ENCODE assay signal across 7 cellular contexts in genomic region chr14:84397621-84398020, GRCh38.
"Had no signal": no experiment of that assay in that cellular context is flagged by ENCODE, and none has a peak within 500 bp of the region (broad histone marks: within the 10 kb centered on the region; RNA-seq: fewer than 3 reads in every experiment).

No MANE protein-coding gene starts in this region.

- H3K4me3 ChIP-seq: GM12878 had no signal

- FAIRE-seq: GM12878, GM12891, GM12892, GM18507, GM19239 had no signal

- DNase-seq: GDM1, GF-D8 had no signal
